35 cellular contexts compared by ENCODE assay signal in genomic region chr3:186635532-186635931, GRCh38. TPM values are rescaled to one million over a fixed set of nuclear protein-coding genes. Genes with fewer than 3 reads are reported as not detected.
"Had no signal": no experiment of that assay in that cellular context is flagged by ENCODE, and none has a peak within 500 bp of the region (broad histone marks: within the 10 kb centered on the region; RNA-seq: fewer than 3 reads in every experiment).

No MANE protein-coding gene starts in this region.

- H3K27me3 ChIP-seq: brain microvascular endothelial cell had no signal

- ATAC-seq: activated CD4-positive, CD25-positive, alpha-beta regulatory T cell treated with anti-CD3 and anti-CD28 coated beads, Interleukin-2, amount 50 U/mL, for 24 hours; activated CD8-positive, alpha-beta T cell treated with anti-CD3 and anti-CD28 coated beads for 36 hours; activated T-cell treated with anti-CD3 and anti-CD28 coated beads, Interleukin-2, amount 50 U/mL, for 4 hours; activated T-helper 17 cell treated with anti-CD3 and anti-CD28 coated beads, Interleukin-2, amount 50 U/mL, for 72 hours; gastroesophageal sphincter; heart right ventricle; T-helper 17 cell had no signal

- DNase-seq: activated B cell treated with CpG ODN at 0.5 μM for 24 hours; activated CD4-positive, alpha-beta T cell treated with anti-CD3 and anti-CD28 coated beads for 48 hours; activated CD4-positive, alpha-beta T cell treated with anti-CD3 and anti-CD28 coated beads, Interleukin-2, amount 50 U/mL, for 1 hour; activated CD4-positive, alpha-beta T cell treated with anti-CD3 and anti-CD28 coated beads, Interleukin-2, amount 50 U/mL, for 48 hours; activated CD8-positive, alpha-beta memory T cell treated with anti-CD3 and anti-CD28 coated beads for 24 hours; activated CD8-positive, alpha-beta T cell treated with anti-CD3 and anti-CD28 coated beads for 36 hours; activated effector memory CD4-positive, alpha-beta T cell treated with Interleukin-2 at 50 U/mL for 16 hours; activated gamma-delta T cell treated with Interleukin-2 at 50 U/mL for 16 hours; activated naive CD4-positive, alpha-beta T cell treated with anti-CD3 and anti-CD28 coated beads, Interleukin-2, amount 50 U/mL, for 16 hours; activated naive CD4-positive, alpha-beta T cell treated with Interleukin-2 at 50 U/mL for 16 hours; activated T-cell treated with anti-CD3 and anti-CD28 coated beads, Interleukin-2, amount 50 U/mL, for 4 hours; amniotic stem cell; anterior cingulate cortex; brain microvascular endothelial cell; dorsolateral prefrontal cortex; effector memory CD4-positive, alpha-beta T cell; endodermal cell; erythroblast; esophagus squamous epithelium; foreskin melanocyte; heart right ventricle; T-helper 17 cell; T1000; WERI-Rb-1 had no signal

- H3K4me3 ChIP-seq: coronary artery, dorsolateral prefrontal cortex, esophagus squamous epithelium, gastroesophageal sphincter, heart right ventricle had no signal

- H3K9me3 ChIP-seq: esophagus squamous epithelium, gastroesophageal sphincter had no signal

- H3K27ac ChIP-seq: brain microvascular endothelial cell, coronary artery, dorsolateral prefrontal cortex, gastroesophageal sphincter, heart right ventricle, WERI-Rb-1 had no signal

- H3K4me1 ChIP-seq: gastroesophageal sphincter had no signal

- H3K36me3 ChIP-seq: brain microvascular endothelial cell, esophagus squamous epithelium, gastroesophageal sphincter, heart right ventricle, WERI-Rb-1 had no signal

RNA-seq across cellular contexts. Expression of gene FETUB, which starts 4.7 kb away (rescaled TPM):
- total RNA-seq: activated B cell treated with CpG ODN at 0.5 μM for 24 hours; activated CD8-positive, alpha-beta T cell treated with anti-CD3 and anti-CD28 coated beads for 36 hours; activated T-cell treated with anti-CD3 and anti-CD28 coated beads, Interleukin-2, amount 50 U/mL, for 4 hours; activated T-helper 17 cell treated with anti-CD3 and anti-CD28 coated beads, Interleukin-2, amount 50 U/mL, for 72 hours; astrocyte; bronchial epithelial cell; cardiac septum; cerebellum; endodermal cell; fibroblast of lung; fibroblast of villous mesenchyme; gastroesophageal sphincter; glomerular endothelial cell; T-helper 17 cell had no signal

RNA-seq across cellular contexts. Expression of gene AHSG, which starts 22.7 kb away (rescaled TPM):
- total RNA-seq: activated B cell treated with CpG ODN at 0.5 μM for 24 hours; activated CD8-positive, alpha-beta T cell treated with anti-CD3 and anti-CD28 coated beads for 36 hours; activated T-helper 17 cell treated with anti-CD3 and anti-CD28 coated beads, Interleukin-2, amount 50 U/mL, for 72 hours; astrocyte; bronchial epithelial cell; cardiac septum; endodermal cell; esophagus squamous epithelium; fibroblast of lung; fibroblast of villous mesenchyme; gastroesophageal sphincter; glomerular endothelial cell; heart right ventricle; T-helper 17 cell had no signal

RNA-seq across cellular contexts. Expression of gene HRG, which starts 30.3 kb away (rescaled TPM):
- total RNA-seq: activated B cell treated with CpG ODN at 0.5 μM for 24 hours; activated CD8-positive, alpha-beta T cell treated with anti-CD3 and anti-CD28 coated beads for 36 hours; activated T-cell treated with anti-CD3 and anti-CD28 coated beads, Interleukin-2, amount 50 U/mL, for 4 hours; activated T-helper 17 cell treated with anti-CD3 and anti-CD28 coated beads, Interleukin-2, amount 50 U/mL, for 72 hours; astrocyte; bronchial epithelial cell; cardiac septum; cerebellum; endodermal cell; esophagus squamous epithelium; fibroblast of lung; fibroblast of villous mesenchyme; gastroesophageal sphincter; glomerular endothelial cell; T-helper 17 cell had no signal
